In the genomic region with DNA sequence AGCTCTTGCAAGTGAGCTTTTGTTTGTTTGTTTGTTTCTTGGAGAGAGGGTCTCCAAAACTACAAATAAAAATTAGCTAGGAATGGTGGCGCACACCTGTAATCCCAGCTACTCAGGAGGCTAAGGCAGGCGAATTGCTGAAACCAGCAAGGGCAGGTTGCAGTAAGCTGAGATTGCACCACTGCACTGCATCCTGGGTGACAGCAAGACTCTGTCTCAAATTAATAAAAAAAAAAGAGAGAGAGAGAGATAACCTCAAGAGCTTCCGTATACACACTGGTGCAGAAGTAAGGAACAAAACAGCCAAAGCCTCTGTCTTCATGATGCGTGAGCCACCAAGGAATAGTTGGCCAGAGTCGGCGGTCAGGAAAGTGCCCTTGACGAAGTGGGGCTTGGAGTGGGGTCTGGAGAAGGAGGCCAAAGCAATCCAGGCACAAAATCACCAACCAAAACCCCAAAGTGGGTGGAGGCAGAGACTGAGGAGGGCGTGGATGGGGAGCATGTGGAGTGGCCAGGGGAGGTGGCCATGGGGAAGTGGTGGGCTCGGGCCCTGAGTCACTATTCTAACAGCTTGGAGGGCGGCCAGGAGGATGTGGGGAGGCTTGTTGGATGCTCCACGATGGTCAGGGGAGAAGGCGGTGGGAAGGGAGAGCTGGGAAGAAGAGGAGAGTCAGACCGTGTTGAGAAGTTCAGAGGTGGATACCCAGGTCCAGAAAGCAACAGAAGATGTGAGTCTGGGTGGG, we compare ENCODE assay signal across 9 cellular contexts. TPM values are rescaled to one million over a fixed set of nuclear protein-coding genes. Genes with fewer than 3 reads are reported as not detected.
DNase-seq lines count a peak whose midpoint lies in the region; ATAC-seq, FAIRE-seq and TF ChIP-seq lines count a peak whose summit lies in the region.
"Had no signal": no experiment of that assay in that cellular context is flagged by ENCODE, and none has a peak within 500 bp of the region (broad histone marks: within the 10 kb centered on the region; RNA-seq: fewer than 3 reads in every experiment).

No MANE protein-coding gene starts in this region.

- TF ChIP-seq CTCF in endodermal cell (conservative IDR thresholded peaks at IDR 0.05): no peak
- no peak for TF ChIP-seq CTCF in mucosa of descending colon (IDR thresholded peaks at IDR 0.05)
- no peak for TF ChIP-seq CTCF in uterus (IDR thresholded peaks at IDR 0.05)
- no peak for TF ChIP-seq CTCF in coronary artery (IDR thresholded peaks at IDR 0.05)

- peaks cover 83% of the 10 kb centered on the region for H3K36me3 Mint-ChIP-seq in endodermal cell (ENCODE audit: low read depth)
- H3K36me3 Mint-ChIP-seq in activated naive CD4-positive, alpha-beta T cell treated with anti-CD3 and anti-CD28 coated beads, Interleukin-2, amount 10 ng/mL, durations not matched to agents 7 days and 5 days: no peaks in the 10 kb centered on the region

- no peak for FAIRE-seq in small intestine (lab: Jason Lieb, UNC)

- no peaks in the 10 kb centered on the region for H3K4me1 ChIP-seq in endodermal cell (ENCODE audit: control insufficient read depth, insufficient read depth, low read length)
- H3K4me1 ChIP-seq in mucosa of descending colon (ENCODE audit: low read depth): no peaks in the 10 kb centered on the region
- no peaks in the 10 kb centered on the region for H3K4me1 ChIP-seq in uterus
- H3K4me1 ChIP-seq in small intestine (ENCODE audit: control insufficient read depth in 2 of 2, insufficient read depth in 1 of 2, low read depth in 1 of 2, low read length in 1 of 2): peaks cover 0 to 4% of the 10 kb centered on the region in 2 donors

- ATAC-seq in Right ventricle myocardium inferior (peak; percentile 35), mucosa of descending colon (peak; percentile 23)

- intact Hi-C loops in Right ventricle myocardium inferior (cut with DNase I): no loop called here
- intact Hi-C loops in cardiac septum (cut with DNase I): loop anchor here (2.0 kb wide), 1 partner anchor 21 kb away; no protein-coding TSS in a partner anchor
- intact Hi-C loops in mucosa of descending colon (cut with DNase I, micrococcal nuclease): no loop called here
- intact Hi-C loops in uterus (cut with DNase I; ENCODE audit: low total_unique reads): no loop called here

- no peak for TF ChIP-seq POLR2A in uterus (IDR thresholded peaks at IDR 0.05)

- H3K9me3 ChIP-seq in endodermal cell (ENCODE audit: control insufficient read depth, low read length) (no peaks in the 10 kb centered on the region), mucosa of descending colon (no peaks in the 10 kb centered on the region), uterus (no peaks in the 10 kb centered on the region), small intestine (ENCODE audit: control insufficient read depth, low read depth) (no peaks in the 10 kb centered on the region)

- H3K27me3 ChIP-seq in endodermal cell (ENCODE audit: control insufficient read depth, insufficient read depth, low read length, poor library complexity, severe bottlenecking) (no peaks in the 10 kb centered on the region), uterus (no peaks in the 10 kb centered on the region), small intestine (ENCODE audit: control insufficient read depth in 2 of 2, insufficient read depth in 2 of 2, low read length in 2 of 2) (no peaks in the 10 kb centered on the region)

- H3K4me3 Mint-ChIP-seq in endodermal cell: no peak overlapping the region
- no peak overlapping the region for H3K4me3 Mint-ChIP-seq in activated naive CD4-positive, alpha-beta T cell treated with anti-CD3 and anti-CD28 coated beads, Interleukin-2, amount 10 ng/mL, durations not matched to agents 7 days and 5 days
- H3K4me3 Mint-ChIP-seq: central memory CD8-positive, alpha-beta T cell had no signal

- peak overlapping the region; percentile 83 for H3K27ac Mint-ChIP-seq in endodermal cell
- no peak overlapping the region for H3K27ac Mint-ChIP-seq in activated naive CD4-positive, alpha-beta T cell treated with anti-CD3 and anti-CD28 coated beads, Interleukin-2, amount 10 ng/mL, durations not matched to agents 7 days and 5 days

- DNase-seq in Right ventricle myocardium inferior (ENCODE audit: missing footprints): peak; percentile 79
- no peak for DNase-seq in cardiac septum (ENCODE audit: low spot score)
- DNase-seq in endodermal cell: no peak
- peak in 1 of 3 donors; percentile 47 for DNase-seq in mucosa of descending colon
- DNase-seq in uterus: no peak
- no peak for DNase-seq in small intestine
- no peak for DNase-seq in coronary artery (ENCODE audit: low spot score)
- DNase-seq in activated naive CD4-positive, alpha-beta T cell treated with anti-CD3 and anti-CD28 coated beads, Interleukin-2, amount 10 ng/mL, durations not matched to agents 7 days and 5 days: no peak

- no peak overlapping the region for H3K4me3 ChIP-seq in endodermal cell (ENCODE audit: low read length)
- no peak overlapping the region for H3K4me3 ChIP-seq in mucosa of descending colon
- H3K4me3 ChIP-seq in uterus: no peak overlapping the region
- H3K4me3 ChIP-seq in small intestine (ENCODE audit: low read depth in 1 of 2, low read length in 2 of 2): no peak overlapping the region
- H3K4me3 ChIP-seq in coronary artery: no peak overlapping the region

- CTCF ChIA-PET in activated naive CD4-positive, alpha-beta T cell treated with anti-CD3 and anti-CD28 coated beads, Interleukin-2, amount 10 ng/mL, durations not matched to agents 7 days and 5 days (lab: Charles Lee): no interaction called here

- H3K27ac ChIP-seq in endodermal cell (ENCODE audit: low read depth, low read length): no peak overlapping the region
- H3K27ac ChIP-seq in uterus: peak overlapping the region; percentile 18 to 21
- peak overlapping the region in 1 of 2 donors; percentile 28 for H3K27ac ChIP-seq in small intestine (ENCODE audit: low read depth in 1 of 2, low read length in 1 of 2)
- H3K27ac ChIP-seq in coronary artery: peak overlapping the region in 1 of 2 donors; percentile 56

- 94 to 98% methylated on average over 9 to 13 of the region's 13 CpGs for WGBS in endodermal cell (ENCODE audit: insufficient coverage in 1 of 2, insufficient read length in 1 of 2), 2 experiments
- WGBS in small intestine, 3 donors: 55 to 60% (median 59%) methylated on average over 13 of the region's 13 CpGs

- H3K27me3 Mint-ChIP-seq in endodermal cell (ENCODE audit: insufficient read depth): no peaks in the 10 kb centered on the region
- peaks cover 14% of the 10 kb centered on the region for H3K27me3 Mint-ChIP-seq in activated naive CD4-positive, alpha-beta T cell treated with anti-CD3 and anti-CD28 coated beads, Interleukin-2, amount 10 ng/mL, durations not matched to agents 7 days and 5 days

- H3K9me3 Mint-ChIP-seq in endodermal cell: no peaks in the 10 kb centered on the region
- H3K9me3 Mint-ChIP-seq in activated naive CD4-positive, alpha-beta T cell treated with anti-CD3 and anti-CD28 coated beads, Interleukin-2, amount 10 ng/mL, durations not matched to agents 7 days and 5 days: no peaks in the 10 kb centered on the region
- H3K9me3 Mint-ChIP-seq: central memory CD8-positive, alpha-beta T cell had no signal

- no peaks in the 10 kb centered on the region for H3K4me1 Mint-ChIP-seq in endodermal cell
- peaks cover 5% of the 10 kb centered on the region for H3K4me1 Mint-ChIP-seq in activated naive CD4-positive, alpha-beta T cell treated with anti-CD3 and anti-CD28 coated beads, Interleukin-2, amount 10 ng/mL, durations not matched to agents 7 days and 5 days
- H3K4me1 Mint-ChIP-seq: central memory CD8-positive, alpha-beta T cell had no signal

- H3K36me3 ChIP-seq in endodermal cell (ENCODE audit: control insufficient read depth, insufficient read depth, low read length) (peaks cover 91% of the 10 kb centered on the region), mucosa of descending colon (ENCODE audit: low read depth) (no peaks in the 10 kb centered on the region), uterus (no peaks in the 10 kb centered on the region), small intestine (ENCODE audit: control insufficient read depth in 2 of 2, insufficient read depth in 2 of 2, low read length in 2 of 2) (peaks cover 12 to 26% of the 10 kb centered on the region in 2 donors)

- H3K9ac ChIP-seq in endodermal cell (ENCODE audit: extremely low read depth, low read length, poor library complexity, severe bottlenecking): no peak overlapping the region

RNA-seq across cellular contexts. Expression of gene TOMM40, which starts 21.2 kb away (rescaled TPM):
- total RNA-seq in Right ventricle myocardium inferior: 45.3 TPM
- total RNA-seq in cardiac septum: 43.0 TPM
- 10 to 100 TPM; 88.1 to 93.8 TPM for total RNA-seq in endodermal cell
- 55.4 TPM for polyA plus RNA-seq in endodermal cell (2013, experiment 1 of 2)
- 48.9 TPM for polyA plus RNA-seq in endodermal cell (2013, experiment 2 of 2)
- 10 to 100 TPM; 47.9 to 82.6 (median 53.5) TPM for total RNA-seq in mucosa of descending colon
- total RNA-seq in uterus: 10 to 100 TPM; 10.5 to 38.2 (median 24.1) TPM
- polyA plus RNA-seq in small intestine: 10 to 100 TPM; 24.6 to 82.7 (median 25.7) TPM

RNA-seq across cellular contexts. Expression of gene NECTIN2, which starts 23.8 kb away (rescaled TPM):
- total RNA-seq in Right ventricle myocardium inferior: 41.8 TPM
- total RNA-seq in cardiac septum: 60.0 TPM
- 100 to 1,000 TPM; 248 to 260 TPM for total RNA-seq in endodermal cell
- polyA plus RNA-seq in endodermal cell (2013, experiment 1 of 2): 120 TPM
- 121 TPM for polyA plus RNA-seq in endodermal cell (2013, experiment 2 of 2)
- 100 to 1,000 TPM in 1 of 3 donors, 10 to 100 TPM in 2; 65.3 to 109 (median 98.8) TPM for total RNA-seq in mucosa of descending colon
- 100 to 1,000 TPM in 2 of 4 donors, 10 to 100 TPM in 2; 14.1 to 106 (median 86.1) TPM for total RNA-seq in uterus
- polyA plus RNA-seq in small intestine: 100 to 1,000 TPM in 1 of 3 donors, 10 to 100 TPM in 2; 72.5 to 153 (median 75.8) TPM

RNA-seq across cellular contexts. Expression of gene APOE, which starts 35.7 kb away (rescaled TPM):
- total RNA-seq in Right ventricle myocardium inferior (9.9 TPM), cardiac septum (26.6 TPM), endodermal cell (1,000 to 10,000 TPM; 2,216 to 2,598 TPM), mucosa of descending colon (10 to 100 TPM; 32.7 to 74.6 (median 46.2) TPM), uterus (10 to 100 TPM in 3 of 4 donors, 1 to 10 TPM in 1; 9.1 to 92.5 (median 33.6) TPM)
- polyA plus RNA-seq in endodermal cell (2013, experiment 1 of 2): 361 TPM
- polyA plus RNA-seq in endodermal cell (2013, experiment 2 of 2): 368 TPM
- 100 to 1,000 TPM in 2 of 3 donors, 10 to 100 TPM in 1; 14.1 to 134 (median 109) TPM for polyA plus RNA-seq in small intestine

RNA-seq across cellular contexts. Expression of gene APOC1, which starts 44.5 kb away (rescaled TPM):
- total RNA-seq in Right ventricle myocardium inferior (1.4 TPM), cardiac septum (7.3 TPM), endodermal cell (1,000 to 10,000 TPM in 1 of 2 donors, 100 to 1,000 TPM in 1; 914 to 1,040 TPM), mucosa of descending colon (10 to 100 TPM in 1 of 3 donors, 1 to 10 TPM in 2; 3.6 to 12.7 (median 9.8) TPM), uterus (1 to 10 TPM in 3 of 4 donors, not detected in 1; 3.0 to 7.4 (median 3.5) TPM)
- polyA plus RNA-seq in endodermal cell (2013, experiment 1 of 2): 82.6 TPM
- 102 TPM for polyA plus RNA-seq in endodermal cell (2013, experiment 2 of 2)
- polyA plus RNA-seq in small intestine: 10 to 100 TPM in 2 of 3 donors, 1 to 10 TPM in 1; 3.1 to 65.1 (median 18.4) TPM

Comparison
In these comparisons a context has a peak if more than half of its experiments do, and no peak if none do; other contexts are left out.
1. RNA of gene APOE, which starts 35.7 kb away (total RNA-seq): 2,216 to 2,598 TPM in endodermal cell; 9.1 to 92.5 TPM in uterus, 32.7 to 74.6 TPM in mucosa of descending colon, 26.6 TPM in cardiac septum (single experiment) and 9.9 TPM in Right ventricle myocardium inferior (single experiment); every median in the first group is over 10 times any median in the second.